1 cellular context compared by ENCODE assay signal in genomic region chr22:46764140-46764680, GRCh38.
TF ChIP-seq lines count a peak whose summit lies in the region.

No MANE protein-coding gene starts in this region.

TF ChIP-seq in GM23338, 12 proteins besides CTCF, POLR2A, EP300 and RAD21 (continued from another document):
- no peak for TF ChIP-seq ETS1 (IDR thresholded peaks at IDR 0.05)
- no peak for TF ChIP-seq JUNB (IDR thresholded peaks at IDR 0.05; ENCODE audit: unreplicated experiment)
- TF ChIP-seq CREB1 (CRISPR knock-in tag; IDR thresholded peaks at IDR 0.05; ENCODE audit: low read depth) = no peak
- no peak for TF ChIP-seq ZNF462 (CRISPR knock-in tag; IDR thresholded peaks at IDR 0.05)
- TF ChIP-seq REST (IDR thresholded peaks at IDR 0.05; ENCODE audit: unreplicated experiment) = no peak
- no peak for TF ChIP-seq STAT1 (IDR thresholded peaks at IDR 0.05; ENCODE audit: unreplicated experiment)
- no peak for TF ChIP-seq ZNF331 (CRISPR knock-in tag; IDR thresholded peaks at IDR 0.05; ENCODE audit: low read depth)
- TF ChIP-seq EZH2 (IDR thresholded peaks at IDR 0.05; ENCODE audit: low read depth, unreplicated experiment) = no peak
